ENCODE assay signal across 9 cellular contexts in genomic region chr6:147401779-147402178, GRCh38.
"Had no signal": no experiment of that assay in that cellular context is flagged by ENCODE, and none has a peak within 500 bp of the region (broad histone marks: within the 10 kb centered on the region; RNA-seq: fewer than 3 reads in every experiment).

No MANE protein-coding gene starts in this region.

- H3K4me3 ChIP-seq: GM23248, HAP-1 had no signal

- H3K4me1 ChIP-seq: HAP-1 had no signal

- DNase-seq: GM23248, GOT3, H7, HFFc6, KG1 had no signal

- H3K27ac ChIP-seq: GM23248, HL-60 had no signal

- FAIRE-seq: HepG2 had no signal

- H3K36me3 ChIP-seq: HAP-1 had no signal

- H3K9ac ChIP-seq: GM23248 had no signal

- H3K9me3 ChIP-seq: HAP-1 had no signal

- H2AFZ ChIP-seq: GM23248 had no signal

- ATAC-seq: HCT116, HepG2 had no signal
